In genomic region chr1:26145041-26145959, GRCh38 we compare ENCODE assay signal across 1 cellular context.
TF ChIP-seq lines count a peak whose summit lies in the region.

No MANE protein-coding gene starts in this region.

TF ChIP-seq in K562, 482 proteins besides CTCF, POLR2A, EP300 and RAD21 (continued from another document and continues in another):
- peak; percentile 35; the same call in 1 of the 2 replicates for TF ChIP-seq CREM (IDR thresholded peaks at IDR 0.05; ENCODE audit: low read depth)
- no peak for TF ChIP-seq HDAC1 (IDR thresholded peaks at IDR 0.05)
- TF ChIP-seq ELF1 (tag; IDR thresholded peaks at IDR 0.05) = peak; percentile 32; the same call in 1 of the 2 replicates
- TF ChIP-seq ZBTB7A (IDR thresholded peaks at IDR 0.05; ENCODE audit: borderline replicate concordance, control insufficient read depth, low read depth, low read length) = peak; percentile 35; the same call in 1 of the 2 replicates
- TF ChIP-seq PHF8 (IDR thresholded peaks at IDR 0.05; ENCODE audit: borderline replicate concordance, low read length) = no peak
- TF ChIP-seq, protein P1, sequence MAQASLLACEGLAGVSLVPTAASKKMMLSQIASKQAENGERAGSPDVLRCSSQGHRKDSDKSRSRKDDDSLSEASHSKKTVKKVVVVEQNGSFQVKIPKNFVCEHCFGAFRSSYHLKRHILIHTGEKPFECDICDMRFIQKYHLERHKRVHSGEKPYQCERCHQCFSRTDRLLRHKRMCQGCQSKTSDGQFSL (CRISPR knock-in tag; IDR thresholded peaks at IDR 0.05) = no peak
- TF ChIP-seq, protein P1 (tag; IDR thresholded peaks at IDR 0.05) = no peak
- TF ChIP-seq ZNF507 (tag; conservative IDR thresholded peaks at IDR 0.05) = no peak
- TF ChIP-seq ZNF24 (IDR thresholded peaks at IDR 0.05) = 0 out of 2 replicates have a peak, but pooled peaks have one; percentile 20
- TF ChIP-seq EWSR1 (IDR thresholded peaks at IDR 0.05; ENCODE audit: borderline replicate concordance, low read depth, partially characterized antibody) = no peak
- TF ChIP-seq EHMT2 (IDR thresholded peaks at IDR 0.05) = no peak
- TF ChIP-seq ATF7 (IDR thresholded peaks at IDR 0.05) = peak; percentile 48; the same call in 1 of the 2 replicates
- TF ChIP-seq ZNF133 (CRISPR knock-in tag; IDR thresholded peaks at IDR 0.05) = no peak
- TF ChIP-seq E2F3 (CRISPR knock-in tag; IDR thresholded peaks at IDR 0.05) = no peak
- TF ChIP-seq, protein P2, sequence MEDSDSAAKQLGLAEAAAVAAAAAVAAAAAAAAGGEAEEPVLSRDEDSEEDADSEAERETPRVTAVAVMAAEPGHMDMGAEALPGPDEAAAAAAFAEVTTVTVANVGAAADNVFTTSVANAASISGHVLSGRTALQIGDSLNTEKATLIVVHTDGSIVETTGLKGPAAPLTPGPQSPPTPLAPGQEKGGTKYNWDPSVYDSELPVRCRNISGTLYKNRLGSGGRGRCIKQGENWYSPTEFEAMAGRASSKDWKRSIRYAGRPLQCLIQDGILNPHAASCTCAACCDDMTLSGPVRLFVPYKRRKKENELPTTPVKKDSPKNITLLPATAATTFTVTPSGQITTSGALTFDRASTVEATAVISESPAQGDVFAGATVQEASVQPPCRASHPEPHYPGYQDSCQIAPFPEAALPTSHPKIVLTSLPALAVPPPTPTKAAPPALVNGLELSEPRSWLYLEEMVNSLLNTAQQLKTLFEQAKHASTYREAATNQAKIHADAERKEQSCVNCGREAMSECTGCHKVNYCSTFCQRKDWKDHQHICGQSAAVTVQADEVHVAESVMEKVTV (CRISPR knock-in tag; IDR thresholded peaks at IDR 0.05) = peak; percentile 96
- TF ChIP-seq EGR1 (conservative IDR thresholded peaks at IDR 0.05) = peak; percentile 72
- TF ChIP-seq ZNF830 (CRISPR knock-in tag; IDR thresholded peaks at IDR 0.05) = 0 out of 2 replicates have a peak, but pooled peaks have one; percentile 39
- peak; percentile 23; the same call in 1 of the 2 replicates for TF ChIP-seq FOSL1 (tag; conservative IDR thresholded peaks at IDR 0.05)
- TF ChIP-seq ZNF609 (CRISPR knock-in tag; IDR thresholded peaks at IDR 0.05; ENCODE audit: borderline replicate concordance) = no peak
- no peak for TF ChIP-seq MLLT1 (IDR thresholded peaks at IDR 0.05)
- TF ChIP-seq SPI1 (IDR thresholded peaks at IDR 0.05; ENCODE audit: borderline replicate concordance, low read depth, low read length) = no peak
- TF ChIP-seq RCOR1 (IDR thresholded peaks at IDR 0.05; ENCODE audit: borderline replicate concordance in 1 of 2, low read depth in 2 of 2, low read length in 2 of 2) = peak in 1 of 2 experiments; percentile 63; a peak in 1 of 4 replicates
- no peak for TF ChIP-seq THAP7 (CRISPR knock-in tag; IDR thresholded peaks at IDR 0.05)
- peak; percentile 75 for TF ChIP-seq BRD9 (IDR thresholded peaks at IDR 0.05; ENCODE audit: low read depth, partially characterized antibody)
- TF ChIP-seq ATF1 (CRISPR knock-in tag; IDR thresholded peaks at IDR 0.05) = no peak
- TF ChIP-seq ATF1 (tag; IDR thresholded peaks at IDR 0.05) = 0 out of 2 replicates have a peak, but pooled peaks have one; percentile 38
- TF ChIP-seq MXD1 (CRISPR knock-in tag; IDR thresholded peaks at IDR 0.05; ENCODE audit: borderline replicate concordance, poor library complexity, severe bottlenecking) = no peak
- peak; percentile 60; the same call in 1 of the 2 replicates for TF ChIP-seq MYC (IDR thresholded peaks at IDR 0.05; ENCODE audit: low read depth, low read length)
- TF ChIP-seq MYC (CRISPR knock-in tag; IDR thresholded peaks at IDR 0.05; ENCODE audit: borderline replicate concordance, low read depth) = no peak
- no peak for TF ChIP-seq ZNF134 (CRISPR knock-in tag; conservative IDR thresholded peaks at IDR 0.05)
- no peak for TF ChIP-seq ZNF764 (CRISPR knock-in tag; IDR thresholded peaks at IDR 0.05; ENCODE audit: low read depth)
- TF ChIP-seq LCOR (CRISPR knock-in tag; IDR thresholded peaks at IDR 0.05) = peak; percentile 79; the same call in 1 of the 2 replicates
- TF ChIP-seq, protein P3, sequence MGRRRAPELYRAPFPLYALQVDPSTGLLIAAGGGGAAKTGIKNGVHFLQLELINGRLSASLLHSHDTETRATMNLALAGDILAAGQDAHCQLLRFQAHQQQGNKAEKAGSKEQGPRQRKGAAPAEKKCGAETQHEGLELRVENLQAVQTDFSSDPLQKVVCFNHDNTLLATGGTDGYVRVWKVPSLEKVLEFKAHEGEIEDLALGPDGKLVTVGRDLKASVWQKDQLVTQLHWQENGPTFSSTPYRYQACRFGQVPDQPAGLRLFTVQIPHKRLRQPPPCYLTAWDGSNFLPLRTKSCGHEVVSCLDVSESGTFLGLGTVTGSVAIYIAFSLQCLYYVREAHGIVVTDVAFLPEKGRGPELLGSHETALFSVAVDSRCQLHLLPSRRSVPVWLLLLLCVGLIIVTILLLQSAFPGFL (CRISPR knock-in tag; IDR thresholded peaks at IDR 0.05) = peak; percentile 99
- peak; percentile 89; the same call in 1 of the 2 replicates for TF ChIP-seq KAT7 (CRISPR knock-in tag; IDR thresholded peaks at IDR 0.05; ENCODE audit: borderline replicate concordance)
- TF ChIP-seq MXI1 (IDR thresholded peaks at IDR 0.05; ENCODE audit: low read depth, low read length) = no peak
- TF ChIP-seq MAZ (CRISPR knock-in tag; conservative IDR thresholded peaks at IDR 0.05 in 1 of 2, IDR thresholded peaks at IDR 0.05 in 1 of 2) = peak in 1 of 2 experiments; percentile 73; a peak in 3 of 4 replicates
- no peak for TF ChIP-seq DACH1 (IDR thresholded peaks at IDR 0.05; ENCODE audit: partially characterized antibody)
- TF ChIP-seq TSC22D4 (tag; IDR thresholded peaks at IDR 0.05) = no peak
- no peak for TF ChIP-seq PATZ1 (CRISPR knock-in tag; IDR thresholded peaks at IDR 0.05; ENCODE audit: borderline replicate concordance)
- TF ChIP-seq POLR2G (IDR thresholded peaks at IDR 0.05; ENCODE audit: low read depth, low read length) = no peak
- 0 out of 2 replicates have a peak, but pooled peaks have one; percentile 56 for TF ChIP-seq RERE (CRISPR knock-in tag; IDR thresholded peaks at IDR 0.05; ENCODE audit: borderline replicate concordance)
- TF ChIP-seq CC2D1A (IDR thresholded peaks at IDR 0.05) = peak; percentile 91
- no peak for TF ChIP-seq FIP1L1 (IDR thresholded peaks at IDR 0.05; ENCODE audit: low read depth, low read length, poor library complexity, severe bottlenecking)
- TF ChIP-seq NEUROD1 (IDR thresholded peaks at IDR 0.05; ENCODE audit: borderline replicate concordance, low read depth, low read length, partially characterized antibody) = no peak
- no peak for TF ChIP-seq ZNF217 (CRISPR knock-in tag; IDR thresholded peaks at IDR 0.05)
